In genomic region chr17:42613699-42614295, GRCh38 we compare ENCODE assay signal across 29 cellular contexts.
"Had no signal": no experiment of that assay in that cellular context is flagged by ENCODE, and none has a peak within 500 bp of the region (broad histone marks: within the 10 kb centered on the region; RNA-seq: fewer than 3 reads in every experiment).

No MANE protein-coding gene starts in this region.

- H3K27ac ChIP-seq: colonic mucosa, esophagus muscularis mucosa, foreskin keratinocyte, gastroesophageal sphincter, heart left ventricle, hepatocyte, left ventricle myocardium inferior, lower lobe of right lung, neural progenitor cell, ovary, sigmoid colon, stomach, thyroid gland had no signal

- H3K27me3 Mint-ChIP-seq: dendritic cell treated with granulocyte-macrophage colony-stimulating factor and Interleukin-4, amounts not matched to agents 40 ng/mL and 50 ng/mL, for 4 days had no signal

- ATAC-seq: foreskin keratinocyte; gastroesophageal sphincter; heart left ventricle; left colon; lower lobe of right lung; natural killer cell; stimulated activated effector memory CD8-positive, alpha-beta T cell treated with anti-CD3 and anti-CD28 coated beads, Interleukin-12 subunit alpha, Interleukin-12 subunit beta, amount 100 ng/mL, for 72 hours had no signal

- H3K36me3 ChIP-seq: neural progenitor cell, ovary had no signal

- H3K4me3 ChIP-seq: colonic mucosa, esophagus muscularis mucosa, gastroesophageal sphincter, heart left ventricle, hepatocyte, left ventricle myocardium inferior, lower lobe of right lung, neural progenitor cell, ovary, sigmoid colon, stomach, thyroid gland had no signal

- H3K9me3 Mint-ChIP-seq: dendritic cell treated with granulocyte-macrophage colony-stimulating factor and Interleukin-4, amounts not matched to agents 40 ng/mL and 50 ng/mL, for 4 days; endodermal cell; natural killer cell; neural progenitor cell; stimulated activated effector memory CD8-positive, alpha-beta T cell treated with anti-CD3 and anti-CD28 coated beads, Interleukin-12 subunit alpha, Interleukin-12 subunit beta, amount 100 ng/mL, for 72 hours had no signal

- FAIRE-seq: endothelial cell of umbilical vein, islet of Langerhans had no signal

- H3K9ac ChIP-seq: neural progenitor cell had no signal

- H3K27me3 ChIP-seq: colonic mucosa, esophagus muscularis mucosa, foreskin keratinocyte, gastroesophageal sphincter, heart left ventricle, hepatocyte, neural progenitor cell, ovary, sigmoid colon, stomach, thyroid gland had no signal

- H3K4me2 ChIP-seq: hepatocyte, neural progenitor cell had no signal

- DNase-seq: colonic mucosa; effector CD8-positive, alpha-beta T cell; endodermal cell; foreskin keratinocyte; heart left ventricle; kidney glomerular epithelial cell; left colon; left ventricle myocardium inferior; lower lobe of right lung; natural killer cell; nucleus accumbens; ovary; posterior cingulate gyrus; retina; sigmoid colon; stimulated activated CD4-positive, alpha-beta T cell treated with anti-CD3 and anti-CD28 coated beads, Interleukin-2, amount 100 ng/mL, for 24 hours; stimulated activated CD4-positive, alpha-beta T cell treated with anti-CD3 and anti-CD28 coated beads, Interleukin-4, amount 100 ng/mL, for 24 hours; stimulated activated naive CD4-positive, alpha-beta T cell treated with Interleukin-2 at 50 U/mL for 16 hours; stomach; thyroid gland; trophoblast cell had no signal

- H3K4me3 Mint-ChIP-seq: dendritic cell treated with granulocyte-macrophage colony-stimulating factor and Interleukin-4, amounts not matched to agents 40 ng/mL and 50 ng/mL, for 4 days; endodermal cell; natural killer cell; neural progenitor cell; stimulated activated effector memory CD8-positive, alpha-beta T cell treated with anti-CD3 and anti-CD28 coated beads, Interleukin-12 subunit alpha, Interleukin-12 subunit beta, amount 100 ng/mL, for 72 hours had no signal

- H3K9me3 ChIP-seq: colonic mucosa, esophagus muscularis mucosa, gastroesophageal sphincter, heart left ventricle, left ventricle myocardium inferior, lower lobe of right lung, ovary, sigmoid colon, stomach, thyroid gland had no signal

- H3K36me3 Mint-ChIP-seq: natural killer cell had no signal

- H3K4me1 ChIP-seq: colonic mucosa, foreskin keratinocyte had no signal

- H3K27ac Mint-ChIP-seq: dendritic cell treated with granulocyte-macrophage colony-stimulating factor and Interleukin-4, amounts not matched to agents 40 ng/mL and 50 ng/mL, for 4 days; endodermal cell; natural killer cell; neural progenitor cell; stimulated activated effector memory CD8-positive, alpha-beta T cell treated with anti-CD3 and anti-CD28 coated beads, Interleukin-12 subunit alpha, Interleukin-12 subunit beta, amount 100 ng/mL, for 72 hours had no signal

- H2AFZ ChIP-seq: hepatocyte, neural progenitor cell had no signal
